In genomic region chr3:17047904-17048303, GRCh38 we compare ENCODE assay signal across 21 cellular contexts.
"Had no signal": no experiment of that assay in that cellular context is flagged by ENCODE, and none has a peak within 500 bp of the region (broad histone marks: within the 10 kb centered on the region; RNA-seq: fewer than 3 reads in every experiment).

No MANE protein-coding gene starts in this region.

- H3K27me3 Mint-ChIP-seq: activated CD4-positive, alpha-beta T cell treated with anti-CD3 and anti-CD28 coated beads, Interleukin-2, amount 10 ng/mL, durations not matched to agents 7 days and 5 days; activated naive CD4-positive, alpha-beta T cell treated with anti-CD3 and anti-CD28 coated beads, Interleukin-2, amount 50 U/mL, for 24 hours; effector memory CD8-positive, alpha-beta T cell; naive thymus-derived CD8-positive, alpha-beta T cell; stimulated activated naive CD8-positive, alpha-beta T cell treated with anti-CD3 and anti-CD28 coated beads, Interleukin-15, amount 100 ng/mL, for 72 hours had no signal

- H3K27me3 ChIP-seq: adrenal gland, esophagus squamous epithelium, hepatocyte, suprapubic skin had no signal

- H3K9me3 Mint-ChIP-seq: effector memory CD8-positive, alpha-beta T cell had no signal

- H3K36me3 ChIP-seq: adrenal gland, esophagus squamous epithelium, lower lobe of right lung, suprapubic skin had no signal

- H2AFZ ChIP-seq: hepatocyte, parathyroid adenoma had no signal

- H3K9ac ChIP-seq: parathyroid adenoma had no signal

- H3K4me3 Mint-ChIP-seq: activated CD4-positive, alpha-beta T cell treated with anti-CD3 and anti-CD28 coated beads, Interleukin-2, amount 10 ng/mL, durations not matched to agents 7 days and 5 days; activated CD8-positive, alpha-beta T cell treated with anti-CD3 and anti-CD28 coated beads, Interleukin-2, amount 10 ng/mL, durations not matched to agents 7 days and 5 days; activated naive CD4-positive, alpha-beta T cell treated with anti-CD3 and anti-CD28 coated beads, Interleukin-2, amount 50 U/mL, for 24 hours; effector memory CD8-positive, alpha-beta T cell; naive thymus-derived CD8-positive, alpha-beta T cell; stimulated activated naive CD8-positive, alpha-beta T cell treated with anti-CD3 and anti-CD28 coated beads, Interleukin-15, amount 100 ng/mL, for 72 hours had no signal

- ATAC-seq: activated CD8-positive, alpha-beta T cell treated with anti-CD3 and anti-CD28 coated beads, Interleukin-2, amount 10 ng/mL, durations not matched to agents 7 days and 5 days; effector memory CD8-positive, alpha-beta T cell; left colon; lower lobe of right lung; naive thymus-derived CD8-positive, alpha-beta T cell; sciatic nerve; stimulated activated naive CD8-positive, alpha-beta T cell treated with anti-CD3 and anti-CD28 coated beads, Interleukin-15, amount 100 ng/mL, for 72 hours had no signal

- H3K27ac ChIP-seq: adrenal gland, esophagus squamous epithelium, hepatocyte, lower lobe of right lung, parathyroid adenoma, suprapubic skin had no signal

- DNase-seq: activated CD4-positive, alpha-beta T cell treated with anti-CD3 and anti-CD28 coated beads, Interleukin-2, amount 10 ng/mL, durations not matched to agents 7 days and 5 days; activated CD8-positive, alpha-beta T cell treated with anti-CD3 and anti-CD28 coated beads, Interleukin-2, amount 10 ng/mL, durations not matched to agents 7 days and 5 days; activated gamma-delta T cell; activated T-cell treated with anti-CD3 and anti-CD28 coated beads, Interleukin-2, amount 50 U/mL, for 48 hours; adrenal gland; dermis blood vessel endothelial cell; effector memory CD8-positive, alpha-beta T cell; esophagus squamous epithelium; islet precursor cell; left colon; lower lobe of right lung; naive thymus-derived CD8-positive, alpha-beta T cell; stimulated activated CD4-positive, alpha-beta T cell treated with anti-CD3 and anti-CD28 coated beads, Interleukin-4, amount 100 ng/mL, for 1 hour; stimulated activated naive CD8-positive, alpha-beta T cell treated with anti-CD3 and anti-CD28 coated beads, Interleukin-15, amount 100 ng/mL, for 72 hours; T-helper 9 cell had no signal

- H3K27ac Mint-ChIP-seq: activated CD4-positive, alpha-beta T cell treated with anti-CD3 and anti-CD28 coated beads, Interleukin-2, amount 10 ng/mL, durations not matched to agents 7 days and 5 days; activated CD8-positive, alpha-beta T cell treated with anti-CD3 and anti-CD28 coated beads, Interleukin-2, amount 10 ng/mL, durations not matched to agents 7 days and 5 days; activated naive CD4-positive, alpha-beta T cell treated with anti-CD3 and anti-CD28 coated beads, Interleukin-2, amount 50 U/mL, for 24 hours; stimulated activated naive CD8-positive, alpha-beta T cell treated with anti-CD3 and anti-CD28 coated beads, Interleukin-15, amount 100 ng/mL, for 72 hours had no signal

- H3K4me3 ChIP-seq: adrenal gland, esophagus squamous epithelium, hepatocyte, lower lobe of right lung, smooth muscle cell, suprapubic skin had no signal

- H3K79me2 ChIP-seq: hepatocyte, parathyroid adenoma had no signal

- H3K9me3 ChIP-seq: adrenal gland, esophagus squamous epithelium, suprapubic skin had no signal

- H3K4me2 ChIP-seq: hepatocyte, smooth muscle cell had no signal

- H3K4me1 ChIP-seq: esophagus squamous epithelium, lower lobe of right lung, parathyroid adenoma, suprapubic skin had no signal
